Comparison of ENCODE assay signal across 14 cellular contexts in genomic region chr4:707929-708630, GRCh38. TPM values are rescaled to one million over a fixed set of nuclear protein-coding genes. Genes with fewer than 3 reads are reported as not detected.
DNase-seq lines count a peak whose midpoint lies in the region; ATAC-seq and TF ChIP-seq lines count a peak whose summit lies in the region.
"Had no signal": no experiment of that assay in that cellular context is flagged by ENCODE, and none has a peak within 500 bp of the region (broad histone marks: within the 10 kb centered on the region; RNA-seq: fewer than 3 reads in every experiment).

No MANE protein-coding gene starts in this region.

- H3K27ac ChIP-seq in mammary epithelial cell (ENCODE audit: insufficient read depth, low read depth, low read length) (no peak overlapping the region), stomach (peak overlapping the region in 1 of 5 donors; percentile 93)

- H3K9me3 ChIP-seq in mammary epithelial cell (replicated peaks; ENCODE audit: insufficient read depth, low read length) (no peaks in the 10 kb centered on the region), stomach (no peaks in the 10 kb centered on the region)
- H3K9me3 ChIP-seq: upper lobe of left lung had no signal

- no peak overlapping the region for H2AFZ ChIP-seq in mammary epithelial cell (ENCODE audit: low read depth, low read length)

- no peak overlapping the region for H3K9ac ChIP-seq in mammary epithelial cell (ENCODE audit: insufficient read depth, low read length)

- H3K4me2 ChIP-seq in mammary epithelial cell (ENCODE audit: insufficient read depth, low read depth, low read length) = peak overlapping the region; percentile 42

- 91% methylated on average over 6 of the region's 11 CpGs for WGBS in mammary epithelial cell (ENCODE audit: low coverage, missing lambda C conversion rate)
- WGBS in stomach, 5 donors = 72 to 91% (median 89%) methylated on average over 8 to 11 of the region's 11 CpGs

- no TSS peak for BruUV-seq in mammary epithelial cell (replicated peaks; lab: Mats Ljungman, UMichigan)

- TF ChIP-seq EP300 in stomach (IDR thresholded peaks at IDR 0.05) = no peak

- ATAC-seq in Right ventricle myocardium inferior (no peak), left cardiac atrium (no peak)
- ATAC-seq: activated T-cell treated with anti-CD3 and anti-CD28 coated beads, Interleukin-2, amount 50 U/mL, for 72 hours had no signal

- intact Hi-C loops in Right ventricle myocardium inferior (cut with DNase I) = no loop called here
- intact Hi-C loops in left cardiac atrium (cut with DNase I) = no loop called here
- intact Hi-C loops in mammary epithelial cell (cut with micrococcal nuclease) = no loop called here
- intact Hi-C loops in stomach (cut with DNase I; ENCODE audit: low total_unique reads) = no loop called here

- TF ChIP-seq POLR2A in stomach (IDR thresholded peaks at IDR 0.05) = no peak

- peaks cover 63% of the 10 kb centered on the region for H3K79me2 ChIP-seq in mammary epithelial cell (ENCODE audit: insufficient read depth, low read length)

- dilution Hi-C loops in mammary epithelial cell (cut with HindIII; ENCODE audit: low sequenced_read_pairs) = no loop called here

- no peak for TF ChIP-seq CTCF in mammary epithelial cell (conservative IDR thresholded peaks at IDR 0.05 in 1 of 2, IDR thresholded peaks at IDR 0.05 in 1 of 2; ENCODE audit: extremely low read depth in 1 of 2, insufficient read depth in 1 of 2, low read depth in 1 of 2, low read length in 2 of 2)
- no peak for TF ChIP-seq CTCF in stomach (IDR thresholded peaks at IDR 0.05)

- H3K27me3 ChIP-seq in mammary epithelial cell (ENCODE audit: insufficient read depth, low read length) (no peaks in the 10 kb centered on the region), stomach (no peaks in the 10 kb centered on the region)
- H3K27me3 ChIP-seq: upper lobe of left lung had no signal

- in situ Hi-C loops in mammary epithelial cell (cut with MboI; ENCODE audit: low sequenced_read_pairs in 2 of 2) = no loop called here

- DNase-seq in Right ventricle myocardium inferior (ENCODE audit: missing footprints) (peak; percentile 16), left cardiac atrium (no peak), mammary epithelial cell (no peak), myocyte (ENCODE audit: low read depth) (peak; percentile 18), stomach (no peak), dedifferentiated amniotic fluid mesenchymal stem cell (ENCODE audit: extremely low spot score) (no peak), NCI-H128 (lab: John Stamatoyannopoulos, UW; ENCODE audit: unreplicated experiment) (no peak)
- no peak for DNase-seq in stimulated activated CD8-positive, alpha-beta memory T cell treated with anti-CD3 and anti-CD28 coated beads, Interleukin-4, amount 100 ng/mL, for 48 hours
- DNase-seq: activated CD4-positive, alpha-beta T cell treated with anti-CD3 and anti-CD28 coated beads, Interleukin-2, amount 10 ng/mL, durations not matched to agents 24 days and 14 days; activated T-cell treated with anti-CD3 and anti-CD28 coated beads, Interleukin-2, amount 50 U/mL, for 72 hours; aorta; DMS79 treated with DMSO at 0.1 percent for 48 hours; occipital lobe had no signal

- H3K4me3 ChIP-seq in mammary epithelial cell (replicated peaks in 1 of 3; ENCODE audit: insufficient read depth in 1 of 3, low read depth in 2 of 3, low read length in 3 of 3) (no peak overlapping the region), stomach (peak overlapping the region in 3 of 4 donors; percentile 11 to 100 (median 69))

- peaks cover 3% of the 10 kb centered on the region for H4K20me1 ChIP-seq in mammary epithelial cell (ENCODE audit: insufficient read depth, low read length)

- peaks cover 14% of the 10 kb centered on the region for H3K4me1 ChIP-seq in mammary epithelial cell (ENCODE audit: insufficient read depth, low read length)
- H3K4me1 ChIP-seq in stomach = peaks cover 20 to 73% (median 45%) of the 10 kb centered on the region in 4 donors

- no peaks in the 10 kb centered on the region for H3K36me3 ChIP-seq in mammary epithelial cell (ENCODE audit: insufficient read depth, low read length)
- peaks cover 0 to 13% (median 3%) of the 10 kb centered on the region in 4 donors for H3K36me3 ChIP-seq in stomach
- H3K36me3 ChIP-seq: upper lobe of left lung had no signal

- CTCF ChIA-PET in mammary epithelial cell (lab: Charles Lee; ENCODE audit: low non-redundant PET) = no interaction called here

RNA-seq across cellular contexts. Expression of gene PCGF3, which starts 2.4 kb away (rescaled TPM):
- total RNA-seq in Right ventricle myocardium inferior (21.7 TPM), left cardiac atrium (10 to 100 TPM; 21.4 to 26.6 TPM), mammary epithelial cell (10 to 100 TPM; 35.0 to 38.2 TPM), myocyte (79.0 and 93.6 TPM in 2 replicates), stomach (100 to 1,000 TPM in 2 of 5 donors, 10 to 100 TPM in 3; 45.2 to 140 (median 82.6) TPM)
- polyA plus RNA-seq in mammary epithelial cell (34.2 TPM), stomach (10 to 100 TPM; 24.7 to 48.9 (median 24.9) TPM)
- 77.3 TPM for polyA minus RNA-seq in mammary epithelial cell
- polyA plus RNA-seq in myocyte (2012) = 57.5 TPM

RNA-seq across cellular contexts. Expression of gene SLC49A3, which starts 19.1 kb away (rescaled TPM):
- total RNA-seq in Right ventricle myocardium inferior (17.3 TPM), left cardiac atrium (10 to 100 TPM; 14.0 to 17.2 TPM), mammary epithelial cell (under 1 TPM in 1 of 2 donors, not detected in 1; 0.83 TPM), myocyte (0.10 TPM in 1 of 2 replicates, not detected in the other), stomach (10 to 100 TPM in 2 of 5 donors, 1 to 10 TPM in 3; 2.7 to 18.8 (median 9.4) TPM)
- polyA plus RNA-seq in mammary epithelial cell (not detected), stomach (10 to 100 TPM in 2 of 3 donors, 1 to 10 TPM in 1; 8.2 to 15.2 (median 11.4) TPM)
- not detected for polyA minus RNA-seq in mammary epithelial cell
- 0.91 TPM for polyA plus RNA-seq in myocyte (2012)

RNA-seq across cellular contexts. Expression of gene MYL5, which starts 33.7 kb away (rescaled TPM):
- total RNA-seq in Right ventricle myocardium inferior (3.9 TPM), left cardiac atrium (1 to 10 TPM; 5.4 to 5.9 TPM), mammary epithelial cell (10 to 100 TPM; 11.2 to 31.9 TPM), myocyte (510 and 575 TPM in 2 replicates), stomach (10 to 100 TPM in 3 of 5 donors, 1 to 10 TPM in 2; 7.0 to 67.7 (median 13.4) TPM)
- polyA plus RNA-seq in mammary epithelial cell (10.7 TPM), stomach (100 to 1,000 TPM in 1 of 3 donors, 10 to 100 TPM in 2; 18.8 to 148 (median 42.7) TPM)
- polyA minus RNA-seq in mammary epithelial cell = not detected
- 90.4 TPM for polyA plus RNA-seq in myocyte (2012)

RNA-seq across cellular contexts. Expression of gene ATP5ME, which starts 34.0 kb away (rescaled TPM):
- total RNA-seq in Right ventricle myocardium inferior (1,162 TPM), left cardiac atrium (100 to 1,000 TPM; 770 to 781 TPM), mammary epithelial cell (100 to 1,000 TPM in 1 of 2 donors, 10 to 100 TPM in 1; 38.7 to 284 TPM), myocyte (69.9 and 197 TPM in 2 replicates), stomach (100 to 1,000 TPM in 3 of 5 donors, 10 to 100 TPM in 1, 1 to 10 TPM in 1; 8.0 to 842 (median 169) TPM)
- polyA plus RNA-seq in mammary epithelial cell (486 TPM), stomach (100 to 1,000 TPM; 742 to 876 (median 853) TPM)
- polyA minus RNA-seq in mammary epithelial cell = 109 TPM
- 842 TPM for polyA plus RNA-seq in myocyte (2012)

Comparison
In these comparisons a context has a peak if more than half of its experiments do, and no peak if none do; other contexts are left out.
1. DNase-seq: peak in Right ventricle myocardium inferior (single experiment) and myocyte (single experiment); none in left cardiac atrium (single experiment), mammary epithelial cell (single experiment), stomach (single experiment), dedifferentiated amniotic fluid mesenchymal stem cell (single experiment), NCI-H128 (single experiment) and stimulated activated CD8-positive, alpha-beta memory T cell treated with anti-CD3 and anti-CD28 coated beads, Interleukin-4, amount 100 ng/mL, for 48 hours (single experiment).
2. H3K4me3 ChIP-seq: peak in stomach (3 of 4); none in mammary epithelial cell (0 of 3).